10 cellular contexts compared by ENCODE assay signal in genomic region chr9:114004221-114004716, GRCh38.
DNase-seq lines count a peak whose midpoint lies in the region; ATAC-seq and TF ChIP-seq lines count a peak whose summit lies in the region.
"Had no signal": no experiment of that assay in that cellular context is flagged by ENCODE, and none has a peak within 500 bp of the region (broad histone marks: within the 10 kb centered on the region; RNA-seq: fewer than 3 reads in every experiment).

No MANE protein-coding gene starts in this region.

- DNase-seq in SIG-M5 treated with dmso at 0.1 percent for 504 hours (lab: John Stamatoyannopoulos, UW; ENCODE audit: unreplicated experiment) (peak; percentile 71), SIG-M5 (lab: John Stamatoyannopoulos, UW) (no peak), left lobe of liver (ENCODE audit: low spot score) (peak; percentile 47), testis (peak; percentile 38), SW480 (ENCODE audit: low spot score) (no peak), GOT3 (lab: John Stamatoyannopoulos, UW) (no peak)
- DNase-seq: erythroblast, NCI-H1092 treated with DMSO at 0.1 percent for 48 hours had no signal

- H3K4me1 ChIP-seq in testis = no peaks in the 10 kb centered on the region

- no peaks in the 10 kb centered on the region for H3K36me3 ChIP-seq in testis (ENCODE audit: low read depth, missing control alignments)

- H3K27ac ChIP-seq in cingulate gyrus (ENCODE audit: low read depth, low read length) = peak overlapping the region; percentile 29
- H3K27ac ChIP-seq in testis = peak overlapping the region in 1 of 2 donors; percentile 33

- intact Hi-C loops in testis (cut with DNase I; ENCODE audit: low total_unique reads) = no loop called here

- no peak for TF ChIP-seq POLR2A in testis (IDR thresholded peaks at IDR 0.05)

- H3K4me3 ChIP-seq in testis = no peak overlapping the region

- no peak for TF ChIP-seq CTCF in testis (IDR thresholded peaks at IDR 0.05)

- ATAC-seq in left lobe of liver (peak; percentile 56), HG03280 (IDR thresholded peaks at IDR 0.05; ENCODE audit: unreplicated experiment) (no peak)

- 78 to 81% methylated on average over 15 of the region's 15 CpGs for WGBS in testis, 2 donors

- H3K9me3 ChIP-seq in testis = no peaks in the 10 kb centered on the region

- H3K27me3 ChIP-seq in testis = no peaks in the 10 kb centered on the region

Comparison
In these comparisons a context has a peak if more than half of its experiments do, and no peak if none do; other contexts are left out.
1. DNase-seq: peak in SIG-M5 treated with dmso at 0.1 percent for 504 hours (single experiment), left lobe of liver (single experiment) and testis (single experiment); none in SIG-M5 (single experiment), SW480 (single experiment) and GOT3 (single experiment).